ENCODE assay signal across 17 cellular contexts in genomic region chr9:91147079-91147708, GRCh38.
DNase-seq lines count a peak whose midpoint lies in the region; ATAC-seq, FAIRE-seq and TF ChIP-seq lines count a peak whose summit lies in the region.
"Had no signal": no experiment of that assay in that cellular context is flagged by ENCODE, and none has a peak within 500 bp of the region (broad histone marks: within the 10 kb centered on the region; RNA-seq: fewer than 3 reads in every experiment).

No MANE protein-coding gene starts in this region.

- no peak overlapping the region for H3T11ph ChIP-seq in H9 (ENCODE audit: low read length)

- no peaks in the 10 kb centered on the region for H4K20me1 ChIP-seq in H9 (ENCODE audit: control insufficient read depth, insufficient read depth, insufficient read length)

- H2AFZ ChIP-seq in H9 (ENCODE audit: low read length), result no peak overlapping the region

- peak overlapping the region in 2 of 3 donors; percentile 48 to 49 for H3K27ac Mint-ChIP-seq in CD4-positive, CD25-positive, alpha-beta regulatory T cell
- peak overlapping the region in 2 of 3 experiments; percentile 90 to 91; a peak in 4 of 7 replicates for H3K27ac Mint-ChIP-seq in H9
- peak overlapping the region; percentile 95 for H3K27ac Mint-ChIP-seq in activated CD4-positive, alpha-beta memory T cell treated with anti-CD3 and anti-CD28 coated beads, Interleukin-2, amount 10 ng/mL, durations not matched to agents 7 days and 5 days

- H3K18ac ChIP-seq in H9 (ENCODE audit: insufficient read length, low read depth, low read length), result no peak overlapping the region

- H3K79me1 ChIP-seq in H9 (ENCODE audit: insufficient read depth, low read depth, low read length, poor library complexity, severe bottlenecking), result no peaks in the 10 kb centered on the region

- no peak overlapping the region for H3K9ac ChIP-seq in H9 (ENCODE audit: extremely low read depth, insufficient read length, low read length)

- no peak overlapping the region for H2BK5ac ChIP-seq in H9 (ENCODE audit: insufficient read length, low read length)

- no peak overlapping the region for H2BK15ac ChIP-seq in H9 (ENCODE audit: low read depth, low read length)

- H3K27ac ChIP-seq in CD4-positive, CD25-positive, alpha-beta regulatory T cell (ENCODE audit: insufficient read depth, low read length, poor library complexity, severe bottlenecking), result no peak overlapping the region
- H3K27ac ChIP-seq in H9 (ENCODE audit: insufficient read length, low read depth, low read length), result no peak overlapping the region
- H3K27ac ChIP-seq: coronary artery, gastrocnemius medialis, VCaP had no signal

- no peak overlapping the region for H3K56ac ChIP-seq in H9 (ENCODE audit: insufficient read length, low read depth, low read length)

- no peak overlapping the region for H3K4me2 ChIP-seq in H9 (ENCODE audit: insufficient read depth, insufficient read length, low read length)

- H3K9me3 ChIP-seq in CD4-positive, CD25-positive, alpha-beta regulatory T cell (ENCODE audit: control insufficient read depth in 2 of 2, low read length in 2 of 2), result peaks cover 0 to 3% of the 10 kb centered on the region in 2 experiments
- peaks cover 8% of the 10 kb centered on the region for H3K9me3 ChIP-seq in H9 (ENCODE audit: control insufficient read depth, low read depth, low read length)
- H3K9me3 ChIP-seq: gastrocnemius medialis, Peyer's patch had no signal

- DNase-seq in CD4-positive, CD25-positive, alpha-beta regulatory T cell, result no peak
- no peak for DNase-seq in H9
- DNase-seq in activated CD4-positive, alpha-beta memory T cell treated with anti-CD3 and anti-CD28 coated beads, Interleukin-2, amount 10 ng/mL, durations not matched to agents 7 days and 5 days, result no peak
- peak; percentile 56 for DNase-seq in iPS-NIHi11 (ENCODE audit: low spot score)
- no peak for DNase-seq in stimulated activated naive CD4-positive, alpha-beta T cell (lab: John Stamatoyannopoulos, UW)
- DNase-seq in urothelium cell line (ENCODE audit: low spot score), result no peak
- no peak for DNase-seq in AG20443 (ENCODE audit: low spot score)
- no peak for DNase-seq in SW 1271 (lab: John Stamatoyannopoulos, UW)
- DNase-seq: gastrocnemius medialis; left ventricle myocardium superior; NCI-H1092 treated with DMSO at 0.1 percent for 48 hours; Peyer's patch; stimulated activated CD4-positive, alpha-beta T cell treated with anti-CD3 and anti-CD28 coated beads, Interleukin-2, amount 100 ng/mL, for 48 hours; stimulated activated CD8-positive, alpha-beta memory T cell treated with anti-CD3 and anti-CD28 coated beads, Interleukin-4, amount 100 ng/mL, for 48 hours; trophoblast cell had no signal

- peaks cover 6 to 42% (median 29%) of the 10 kb centered on the region in 4 donors for H3K4me1 Mint-ChIP-seq in CD4-positive, CD25-positive, alpha-beta regulatory T cell
- peaks cover 33 to 35% of the 10 kb centered on the region in 2 experiments for H3K4me1 Mint-ChIP-seq in H9
- H3K4me1 Mint-ChIP-seq in activated CD4-positive, alpha-beta memory T cell treated with anti-CD3 and anti-CD28 coated beads, Interleukin-2, amount 10 ng/mL, durations not matched to agents 7 days and 5 days, result peaks cover 86% of the 10 kb centered on the region

- H4K8ac ChIP-seq in H9 (replicated peaks; ENCODE audit: insufficient read length, low read depth, low read length), result no peak overlapping the region

- H2AK5ac ChIP-seq in H9 (ENCODE audit: insufficient read length, low read length), result no peak overlapping the region

- no peaks in the 10 kb centered on the region for H3K27me3 ChIP-seq in CD4-positive, CD25-positive, alpha-beta regulatory T cell (ENCODE audit: control insufficient read depth, insufficient read depth, low read length)
- H3K27me3 ChIP-seq in H9 (ENCODE audit: insufficient read depth, low read length), result no peaks in the 10 kb centered on the region
- H3K27me3 ChIP-seq: gastrocnemius medialis, Peyer's patch had no signal

- no peak overlapping the region for H3K4me3 Mint-ChIP-seq in CD4-positive, CD25-positive, alpha-beta regulatory T cell
- H3K4me3 Mint-ChIP-seq in H9, result no peak overlapping the region
- peak overlapping the region; percentile 43 for H3K4me3 Mint-ChIP-seq in activated CD4-positive, alpha-beta memory T cell treated with anti-CD3 and anti-CD28 coated beads, Interleukin-2, amount 10 ng/mL, durations not matched to agents 7 days and 5 days

- no peaks in the 10 kb centered on the region for H3K23me2 ChIP-seq in H9 (ENCODE audit: insufficient read length, low read depth, low read length, poor library complexity, severe bottlenecking)

- no peak overlapping the region for H3K4ac ChIP-seq in H9 (ENCODE audit: low read depth, low read length)

- H3K4me3 ChIP-seq in CD4-positive, CD25-positive, alpha-beta regulatory T cell (ENCODE audit: low read depth, low read length), result no peak overlapping the region
- H3K4me3 ChIP-seq: coronary artery, gastrocnemius medialis, Peyer's patch had no signal

- peaks cover 24% of the 10 kb centered on the region for H3K4me1 ChIP-seq in CD4-positive, CD25-positive, alpha-beta regulatory T cell (ENCODE audit: control insufficient read depth, insufficient read depth, low read length, poor library complexity, severe bottlenecking)
- H3K4me1 ChIP-seq in H9 (ENCODE audit: insufficient read depth, low read length), result no peaks in the 10 kb centered on the region
- H3K4me1 ChIP-seq: gastrocnemius medialis had no signal

- H2BK20ac ChIP-seq in H9 (ENCODE audit: low read depth, low read length, poor library complexity, severe bottlenecking), result no peak overlapping the region

- no peaks in the 10 kb centered on the region for H3K27me3 Mint-ChIP-seq in CD4-positive, CD25-positive, alpha-beta regulatory T cell
- peaks cover 9% of the 10 kb centered on the region for H3K27me3 Mint-ChIP-seq in H9 (ENCODE audit: low read depth)
- no peaks in the 10 kb centered on the region for H3K27me3 Mint-ChIP-seq in activated CD4-positive, alpha-beta memory T cell treated with anti-CD3 and anti-CD28 coated beads, Interleukin-2, amount 10 ng/mL, durations not matched to agents 7 days and 5 days

- H2BK12ac ChIP-seq in H9 (ENCODE audit: insufficient read length, low read depth, low read length), result no peak overlapping the region

- no peaks in the 10 kb centered on the region for H3K36me3 Mint-ChIP-seq in CD4-positive, CD25-positive, alpha-beta regulatory T cell
- peaks cover 1 to 47% (median 14%) of the 10 kb centered on the region in 3 experiments; a peak in 6 of 7 replicates for H3K36me3 Mint-ChIP-seq in H9 (ENCODE audit: insufficient read depth in 1 of 3, low read depth in 3 of 3)
- H3K36me3 Mint-ChIP-seq in activated CD4-positive, alpha-beta memory T cell treated with anti-CD3 and anti-CD28 coated beads, Interleukin-2, amount 10 ng/mL, durations not matched to agents 7 days and 5 days (ENCODE audit: low read depth), result peaks cover 95% of the 10 kb centered on the region

- H2BK120ac ChIP-seq in H9 (ENCODE audit: low read depth, low read length, poor library complexity, severe bottlenecking), result no peak overlapping the region

- TF ChIP-seq CTCF in H9 (conservative IDR thresholded peaks at IDR 0.05), result no peak

- FAIRE-seq in urothelium cell line (lab: Jason Lieb, UNC), result no peak

- ATAC-seq in CD4-positive, CD25-positive, alpha-beta regulatory T cell (ENCODE audit: low read depth in 2 of 2), result no peak
- ATAC-seq: gastrocnemius medialis had no signal

- WGBS in H9 (ENCODE audit: extremely low coverage, insufficient read length, low lambda C conversion rate), result no CpG with 5 or more reads among the region's 5 CpGs

- no peaks in the 10 kb centered on the region for H3K36me3 ChIP-seq in CD4-positive, CD25-positive, alpha-beta regulatory T cell (ENCODE audit: control insufficient read depth, insufficient read depth, low read length)
- H3K36me3 ChIP-seq: gastrocnemius medialis, Peyer's patch had no signal

- no peaks in the 10 kb centered on the region for H3K79me2 ChIP-seq in H9 (ENCODE audit: insufficient read depth, low read length)

- H3K9me3 Mint-ChIP-seq in CD4-positive, CD25-positive, alpha-beta regulatory T cell, result peaks cover 0 to 3% (median 0%) of the 10 kb centered on the region in 7 donors
- H3K9me3 Mint-ChIP-seq in H9, result peaks cover 29 to 31% of the 10 kb centered on the region in 2 experiments
- H3K9me3 Mint-ChIP-seq in activated CD4-positive, alpha-beta memory T cell treated with anti-CD3 and anti-CD28 coated beads, Interleukin-2, amount 10 ng/mL, durations not matched to agents 7 days and 5 days, result peaks cover 14% of the 10 kb centered on the region

- POLR2A ChIA-PET in activated CD4-positive, alpha-beta memory T cell treated with anti-CD3 and anti-CD28 coated beads, Interleukin-2, amount 10 ng/mL, durations not matched to agents 7 days and 5 days (lab: Charles Lee), result interaction anchor here (0.6 to 10.6 kb wide), 20 partner anchors 9 to 277 kb away, joined by 3 to 346 read pairs (median 8); partner anchors contain the start of gene NFIL3

- no peak overlapping the region for H3K23ac ChIP-seq in H9 (ENCODE audit: insufficient read length, low read depth, low read length)

- H4K5ac ChIP-seq in H9 (ENCODE audit: insufficient read length, low read depth, low read length), result no peak overlapping the region

- CTCF ChIA-PET in activated CD4-positive, alpha-beta memory T cell treated with anti-CD3 and anti-CD28 coated beads, Interleukin-2, amount 10 ng/mL, durations not matched to agents 7 days and 5 days (lab: Charles Lee), result interaction anchor here (0.7 to 3.3 kb wide), 9 partner anchors 15 to 232 kb away, joined by 3 to 22 read pairs (median 4); no protein-coding TSS in a partner anchor

- no peak overlapping the region for H3K14ac ChIP-seq in H9 (ENCODE audit: insufficient read depth, low read length)

- H4K91ac ChIP-seq in H9 (ENCODE audit: insufficient read length, low read depth, low read length), result no peak overlapping the region
